ENCODE assay signal across 1 cellular context in genomic region chr20:35146922-35147574, GRCh38.
TF ChIP-seq lines count a peak whose summit lies in the region.

EDEM2 (minus strand) TSS chr20:35147336; CDS start chr20:35147258, 78 bp downstream.

TF ChIP-seq in HepG2, 621 proteins besides CTCF, POLR2A, EP300 and RAD21 (continued from another document and continues in another):
- TF ChIP-seq CEBPZ (IDR thresholded peaks at IDR 0.05; ENCODE audit: low read length) = no peak
- peak; percentile 77 for TF ChIP-seq POGZ (CRISPR knock-in tag; IDR thresholded peaks at IDR 0.05)
- no peak for TF ChIP-seq ZNF672 (CRISPR knock-in tag; IDR thresholded peaks at IDR 0.05)
- peak; percentile 76; the same call in 1 of the 2 replicates for TF ChIP-seq MXD3 (CRISPR knock-in tag; IDR thresholded peaks at IDR 0.05)
- TF ChIP-seq ZNF580 (CRISPR knock-in tag; IDR thresholded peaks at IDR 0.05; ENCODE audit: borderline replicate concordance, low read depth) = peak; percentile 80; the same call in 1 of the 2 replicates
- TF ChIP-seq CREB1 (IDR thresholded peaks at IDR 0.05) = peak; percentile 48; the same call in 1 of the 2 replicates
- TF ChIP-seq CREB1 (CRISPR knock-in tag; IDR thresholded peaks at IDR 0.05) = peak; percentile 83
- peak; percentile 72 for TF ChIP-seq PAXIP1 (CRISPR knock-in tag; conservative IDR thresholded peaks at IDR 0.05)
- TF ChIP-seq ZNF557 (CRISPR knock-in tag; IDR thresholded peaks at IDR 0.05) = peak; percentile 90
- TF ChIP-seq ZFP37 (CRISPR knock-in tag; IDR thresholded peaks at IDR 0.05; ENCODE audit: borderline replicate concordance) = 0 out of 2 replicates have a peak, but pooled peaks have one; percentile 77
- no peak for TF ChIP-seq MTF1 (CRISPR knock-in tag; IDR thresholded peaks at IDR 0.05)
- TF ChIP-seq BORCS8-MEF2B (CRISPR knock-in tag; IDR thresholded peaks at IDR 0.05) = peak; percentile 89
- TF ChIP-seq ZNF768 (CRISPR knock-in tag; IDR thresholded peaks at IDR 0.05) = peak; percentile 78
- TF ChIP-seq DNMT1 (CRISPR knock-in tag; IDR thresholded peaks at IDR 0.05) = peak; percentile 99
- no peak; the same call in 1 of the 2 replicates for TF ChIP-seq ZSCAN9 (CRISPR knock-in tag; IDR thresholded peaks at IDR 0.05; ENCODE audit: borderline replicate concordance)
- TF ChIP-seq PRPF4 (IDR thresholded peaks at IDR 0.05; ENCODE audit: low read depth, low read length, poor library complexity, severe bottlenecking) = no peak
- peak; percentile 92 for TF ChIP-seq ZBTB38 (CRISPR knock-in tag; IDR thresholded peaks at IDR 0.05)
- TF ChIP-seq JARID2 (CRISPR knock-in tag; IDR thresholded peaks at IDR 0.05; ENCODE audit: insufficient replicate concordance) = no peak
- no peak for TF ChIP-seq HOXA7 (CRISPR knock-in tag; IDR thresholded peaks at IDR 0.05)
- no peak; the same call in 1 of the 2 replicates for TF ChIP-seq ISX (CRISPR knock-in tag; conservative IDR thresholded peaks at IDR 0.05)
- no peak for TF ChIP-seq NONO (IDR thresholded peaks at IDR 0.05)
- TF ChIP-seq NONO (CRISPR knock-in tag; conservative IDR thresholded peaks at IDR 0.05) = peak; percentile 92
- TF ChIP-seq DR1 (CRISPR knock-in tag; IDR thresholded peaks at IDR 0.05) = peak; percentile 77; the same call in 1 of the 2 replicates
- TF ChIP-seq HOMEZ (CRISPR knock-in tag; IDR thresholded peaks at IDR 0.05; ENCODE audit: low read depth) = no peak
- TF ChIP-seq AHR (CRISPR knock-in tag; IDR thresholded peaks at IDR 0.05) = peak; percentile 56; the same call in 1 of the 2 replicates
- peak; percentile 83; the same call in 1 of the 2 replicates for TF ChIP-seq ZNF782 (CRISPR knock-in tag; IDR thresholded peaks at IDR 0.05; ENCODE audit: borderline replicate concordance)
- TF ChIP-seq E2F2 (CRISPR knock-in tag; IDR thresholded peaks at IDR 0.05; ENCODE audit: borderline replicate concordance) = no peak; the same call in 1 of the 2 replicates
- peak; percentile 48; the same call in 1 of the 2 replicates for TF ChIP-seq SRF (IDR thresholded peaks at IDR 0.05; ENCODE audit: low read depth, low read length)
- TF ChIP-seq TFAP4 (IDR thresholded peaks at IDR 0.05; ENCODE audit: borderline replicate concordance, low read depth) = no peak
- TF ChIP-seq NRL (CRISPR knock-in tag; IDR thresholded peaks at IDR 0.05; ENCODE audit: borderline replicate concordance) = peak; percentile 96
- peak; percentile 94 to 98 for TF ChIP-seq HMGXB4 (CRISPR knock-in tag; IDR thresholded peaks at IDR 0.05; ENCODE audit: borderline replicate concordance in 1 of 2, low read depth in 1 of 2)
- TF ChIP-seq ZNF552 (CRISPR knock-in tag; IDR thresholded peaks at IDR 0.05; ENCODE audit: borderline replicate concordance) = 0 out of 2 replicates have a peak, but pooled peaks have one; percentile 73
- TF ChIP-seq GMEB1 (CRISPR knock-in tag; IDR thresholded peaks at IDR 0.05; ENCODE audit: borderline replicate concordance) = peak; percentile 90
- 0 out of 2 replicates have a peak, but pooled peaks have one; percentile 41 for TF ChIP-seq ATF6 (CRISPR knock-in tag; conservative IDR thresholded peaks at IDR 0.05)
- TF ChIP-seq ZBTB7B (CRISPR knock-in tag; IDR thresholded peaks at IDR 0.05) = peak; percentile 80; the same call in 1 of the 2 replicates
- TF ChIP-seq IKZF4 (CRISPR knock-in tag; IDR thresholded peaks at IDR 0.05; ENCODE audit: borderline replicate concordance, low read depth, not compliant biosample characterization) = peak; percentile 72
- TF ChIP-seq TBX2 (CRISPR knock-in tag; IDR thresholded peaks at IDR 0.05; ENCODE audit: borderline replicate concordance) = peak; percentile 75
- no peak for TF ChIP-seq ZNF33B (CRISPR knock-in tag; IDR thresholded peaks at IDR 0.05)
- TF ChIP-seq E2F1 (CRISPR knock-in tag; IDR thresholded peaks at IDR 0.05) = peak; percentile 74
- peak; percentile 93 for TF ChIP-seq ARNT2 (CRISPR knock-in tag; IDR thresholded peaks at IDR 0.05; ENCODE audit: low read depth)
- no peak for TF ChIP-seq ZNF382 (CRISPR knock-in tag; IDR thresholded peaks at IDR 0.05; ENCODE audit: borderline replicate concordance)
- TF ChIP-seq ZNF282 (IDR thresholded peaks at IDR 0.05; ENCODE audit: partially characterized antibody) = no peak
- TF ChIP-seq ELF4 (CRISPR knock-in tag; IDR thresholded peaks at IDR 0.05; ENCODE audit: borderline replicate concordance) = peak; percentile 100
- peak; percentile 83; the same call in 1 of the 2 replicates for TF ChIP-seq ZNF879 (CRISPR knock-in tag; IDR thresholded peaks at IDR 0.05)
